In genomic region chr3:56988458-56988857, GRCh38 we compare ENCODE assay signal across 14 cellular contexts.
DNase-seq lines count a peak whose midpoint lies in the region; ATAC-seq, FAIRE-seq and TF ChIP-seq lines count a peak whose summit lies in the region.
"Had no signal": no experiment of that assay in that cellular context is flagged by ENCODE, and none has a peak within 500 bp of the region (broad histone marks: within the 10 kb centered on the region; RNA-seq: fewer than 3 reads in every experiment).

No MANE protein-coding gene starts in this region.

- H3K4me1 Mint-ChIP-seq in effector memory CD8-positive, alpha-beta T cell (ENCODE audit: low read depth in 2 of 2) = peaks cover 7 to 8% of the 10 kb centered on the region in 2 donors
- peaks cover 19% of the 10 kb centered on the region for H3K4me1 Mint-ChIP-seq in activated CD4-positive, alpha-beta memory T cell treated with anti-CD3 and anti-CD28 coated beads for 36 hours (ENCODE audit: low read depth)

- no peak overlapping the region for H3K27ac Mint-ChIP-seq in effector memory CD8-positive, alpha-beta T cell
- no peak overlapping the region for H3K27ac Mint-ChIP-seq in activated CD4-positive, alpha-beta memory T cell treated with anti-CD3 and anti-CD28 coated beads for 36 hours

- POLR2A ChIA-PET in HEK293T (lab: Yijun Ruan, JAX) = interaction anchor here (1.0 to 1.2 kb wide), 2 partner anchors 189 to 306 kb away, joined by 3 to 6 read pairs; partner anchors contain the start of gene TASOR
- POLR2A ChIA-PET in activated CD4-positive, alpha-beta memory T cell treated with anti-CD3 and anti-CD28 coated beads for 36 hours (lab: Charles Lee) = interaction anchor here (0.6 to 1.5 kb wide), 2 partner anchors 63 to 286 kb away, joined by 3 to 7 read pairs; no protein-coding TSS in a partner anchor

- H3K36me3 ChIP-seq in MM.1S (replicated peaks; ENCODE audit: insufficient read depth, low read length) (no peaks in the 10 kb centered on the region), pancreas (no peaks in the 10 kb centered on the region), smooth muscle cell (ENCODE audit: low read depth) (no peaks in the 10 kb centered on the region)
- H3K36me3 ChIP-seq: cardiac muscle cell, neutrophil, upper lobe of left lung had no signal

- CTCF ChIA-PET in HEK293T (lab: Yijun Ruan, JAX) = interaction anchor here (0.6 to 3.4 kb wide), 15 partner anchors 15 to 287 kb away, joined by 3 to 27 read pairs (median 4); partner anchors contain the start of gene ARHGEF3
- CTCF ChIA-PET in activated CD4-positive, alpha-beta memory T cell treated with anti-CD3 and anti-CD28 coated beads for 36 hours (lab: Charles Lee) = interaction anchor here (0.6 to 8.9 kb wide), 55 partner anchors 8 to 494 kb away, joined by 3 to 244 read pairs (median 5); partner anchors contain the start of gene ARHGEF3

- H2AFZ ChIP-seq in MM.1S (ENCODE audit: low read length) = 0 out of 2 replicates have a peak overlapping the region, but pooled peaks have one; percentile 6
- H2AFZ ChIP-seq in smooth muscle cell (ENCODE audit: low read depth) = no peak overlapping the region

- H3K4me2 ChIP-seq in MM.1S (ENCODE audit: low read depth, low read length) (no peak overlapping the region), smooth muscle cell (no peak overlapping the region)

- H3K9ac ChIP-seq in MM.1S (ENCODE audit: low read length) = no peak overlapping the region
- no peak overlapping the region for H3K9ac ChIP-seq in smooth muscle cell (ENCODE audit: low read depth)

- no peak overlapping the region for H3K4me3 ChIP-seq in MM.1S (ENCODE audit: low read length)
- no peak overlapping the region for H3K4me3 ChIP-seq in pancreas
- no peak overlapping the region for H3K4me3 ChIP-seq in smooth muscle cell
- H3K4me3 ChIP-seq: cardiac muscle cell, mucosa of descending colon, upper lobe of left lung had no signal

- no peaks in the 10 kb centered on the region for H3K36me3 Mint-ChIP-seq in effector memory CD8-positive, alpha-beta T cell (ENCODE audit: insufficient read depth)
- H3K36me3 Mint-ChIP-seq in activated CD4-positive, alpha-beta memory T cell treated with anti-CD3 and anti-CD28 coated beads for 36 hours = no peaks in the 10 kb centered on the region

- FAIRE-seq in pancreas (lab: Jason Lieb, UNC) = no peak
- FAIRE-seq: HTR-8/SVneo had no signal

- H3K4me1 ChIP-seq in MM.1S (ENCODE audit: low read length) = no peaks in the 10 kb centered on the region
- H3K4me1 ChIP-seq in pancreas = no peaks in the 10 kb centered on the region
- H3K4me1 ChIP-seq in smooth muscle cell (ENCODE audit: low read depth) = peaks cover 5% of the 10 kb centered on the region

- no peak for TF ChIP-seq CTCF in MM.1S (IDR thresholded peaks at IDR 0.05; ENCODE audit: low read length)
- TF ChIP-seq CTCF in pancreas (IDR thresholded peaks at IDR 0.05) = no peak
- TF ChIP-seq CTCF in smooth muscle cell (IDR thresholded peaks at IDR 0.05; ENCODE audit: borderline replicate concordance, insufficient read depth, poor library complexity, severe bottlenecking) = no peak

- H3K9me2 ChIP-seq in MM.1S (replicated peaks; ENCODE audit: insufficient read depth, low read length) = no peaks in the 10 kb centered on the region

- no peaks in the 10 kb centered on the region for H3K9me3 ChIP-seq in MM.1S (replicated peaks; ENCODE audit: insufficient read depth, low read length)
- H3K9me3 ChIP-seq in pancreas = no peaks in the 10 kb centered on the region
- no peaks in the 10 kb centered on the region for H3K9me3 ChIP-seq in smooth muscle cell (replicated peaks; ENCODE audit: low read depth)
- H3K9me3 ChIP-seq: mucosa of descending colon, neutrophil, upper lobe of left lung had no signal

- H4K20me1 ChIP-seq in MM.1S (ENCODE audit: insufficient read depth, low read length) = no peaks in the 10 kb centered on the region
- no peaks in the 10 kb centered on the region for H4K20me1 ChIP-seq in smooth muscle cell (ENCODE audit: low read depth)

- H3K27ac ChIP-seq in MM.1S (ENCODE audit: low read length) = no peak overlapping the region
- H3K27ac ChIP-seq in pancreas = no peak overlapping the region
- H3K27ac ChIP-seq in smooth muscle cell (ENCODE audit: low read depth) = no peak overlapping the region
- H3K27ac ChIP-seq: cardiac muscle cell, neutrophil, upper lobe of left lung had no signal

- 28 to 30% methylated on average over 2 of the region's 2 CpGs for WGBS in pancreas, 2 donors
- 35% methylated on average over 2 of the region's 2 CpGs for WGBS in smooth muscle cell (ENCODE audit: low lambda C conversion rate)

- H3K79me2 ChIP-seq in MM.1S (ENCODE audit: low read length) (no peaks in the 10 kb centered on the region), smooth muscle cell (ENCODE audit: low read depth) (no peaks in the 10 kb centered on the region)

- intact Hi-C loops in pancreas (cut with DNase I) = loop anchor here in 1 of 3 donors (5.0 to 10.0 kb wide), 2 partner anchors 174 to 286 kb away; no protein-coding TSS in a partner anchor
- intact Hi-C loops in activated CD4-positive, alpha-beta memory T cell treated with anti-CD3 and anti-CD28 coated beads for 36 hours (cut with micrococcal nuclease) = loop anchor here (2.0 to 5.0 kb wide), 4 partner anchors 72 to 646 kb away; partner anchors contain the start of gene CCDC66

- H3K27me3 ChIP-seq in MM.1S (replicated peaks; ENCODE audit: insufficient read depth, low read length) (no peaks in the 10 kb centered on the region), pancreas (no peaks in the 10 kb centered on the region), smooth muscle cell (ENCODE audit: low read depth) (no peaks in the 10 kb centered on the region)
- H3K27me3 ChIP-seq: neutrophil, upper lobe of left lung had no signal

- H3K4me3 Mint-ChIP-seq in effector memory CD8-positive, alpha-beta T cell = no peak overlapping the region
- H3K4me3 Mint-ChIP-seq in activated CD4-positive, alpha-beta memory T cell treated with anti-CD3 and anti-CD28 coated beads for 36 hours = no peak overlapping the region
- H3K4me3 Mint-ChIP-seq: stimulated activated naive CD8-positive, alpha-beta T cell treated with anti-CD3 and anti-CD28 coated beads, Interleukin-15, Interleukin-2, amounts not matched to agents 100 ng/mL and 50 ng/mL, for 24 hours had no signal

- no peaks in the 10 kb centered on the region for H3K9me3 Mint-ChIP-seq in effector memory CD8-positive, alpha-beta T cell
- no peaks in the 10 kb centered on the region for H3K9me3 Mint-ChIP-seq in activated CD4-positive, alpha-beta memory T cell treated with anti-CD3 and anti-CD28 coated beads for 36 hours
- H3K9me3 Mint-ChIP-seq: stimulated activated naive CD8-positive, alpha-beta T cell treated with anti-CD3 and anti-CD28 coated beads, Interleukin-15, Interleukin-2, amounts not matched to agents 100 ng/mL and 50 ng/mL, for 24 hours had no signal

- H3K27me3 Mint-ChIP-seq in effector memory CD8-positive, alpha-beta T cell = peaks cover 17 to 23% of the 10 kb centered on the region in 2 donors
- H3K27me3 Mint-ChIP-seq in activated CD4-positive, alpha-beta memory T cell treated with anti-CD3 and anti-CD28 coated beads for 36 hours = peaks cover 14% of the 10 kb centered on the region

- DNase-seq in HEK293T (ENCODE audit: extremely low spot score) (no peak), MM.1S (no peak), pancreas (no peak), DMS153 treated with DMSO at 0.1 percent for 48 hours (lab: John Stamatoyannopoulos, UW; ENCODE audit: unreplicated experiment) (no peak), smooth muscle cell (lab: John Stamatoyannopoulos, UW; ENCODE audit: unreplicated experiment) (no peak)
- DNase-seq in effector memory CD8-positive, alpha-beta T cell = no peak
- no peak for DNase-seq in activated CD4-positive, alpha-beta memory T cell treated with anti-CD3 and anti-CD28 coated beads for 36 hours

- H3F3A ChIP-seq in MM.1S (ENCODE audit: insufficient read depth, low read length) (no peaks in the 10 kb centered on the region), smooth muscle cell (ENCODE audit: low read depth) (peaks cover 24% of the 10 kb centered on the region)

- peak; percentile 22 for ATAC-seq in effector memory CD8-positive, alpha-beta T cell (replicated peaks)
- peak; percentile 2 to 43 (median 35) for ATAC-seq in pancreas
- no peak for ATAC-seq in HG02642 (IDR thresholded peaks at IDR 0.05; ENCODE audit: poor library complexity, unreplicated experiment)

TF ChIP-seq in HEK293T, 16 proteins besides CTCF, POLR2A, EP300 and RAD21:
- no peak for TF ChIP-seq LEF1 (IDR thresholded peaks at IDR 0.05; ENCODE audit: borderline replicate concordance)
- TF ChIP-seq, protein P1, sequence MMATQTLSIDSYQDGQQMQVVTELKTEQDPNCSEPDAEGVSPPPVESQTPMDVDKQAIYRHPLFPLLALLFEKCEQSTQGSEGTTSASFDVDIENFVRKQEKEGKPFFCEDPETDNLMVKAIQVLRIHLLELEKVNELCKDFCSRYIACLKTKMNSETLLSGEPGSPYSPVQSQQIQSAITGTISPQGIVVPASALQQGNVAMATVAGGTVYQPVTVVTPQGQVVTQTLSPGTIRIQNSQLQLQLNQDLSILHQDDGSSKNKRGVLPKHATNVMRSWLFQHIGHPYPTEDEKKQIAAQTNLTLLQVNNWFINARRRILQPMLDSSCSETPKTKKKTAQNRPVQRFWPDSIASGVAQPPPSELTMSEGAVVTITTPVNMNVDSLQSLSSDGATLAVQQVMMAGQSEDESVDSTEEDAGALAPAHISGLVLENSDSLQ (IDR thresholded peaks at IDR 0.05) = peak; percentile 74
